In genomic region chr6:167979436-167980090, GRCh38 we compare ENCODE assay signal across 2 cellular contexts.
TF ChIP-seq lines count a peak whose summit lies in the region.

No MANE protein-coding gene starts in this region.

TF ChIP-seq in K562, 482 proteins besides CTCF, POLR2A, EP300 and RAD21:
- TF ChIP-seq, protein P1, sequence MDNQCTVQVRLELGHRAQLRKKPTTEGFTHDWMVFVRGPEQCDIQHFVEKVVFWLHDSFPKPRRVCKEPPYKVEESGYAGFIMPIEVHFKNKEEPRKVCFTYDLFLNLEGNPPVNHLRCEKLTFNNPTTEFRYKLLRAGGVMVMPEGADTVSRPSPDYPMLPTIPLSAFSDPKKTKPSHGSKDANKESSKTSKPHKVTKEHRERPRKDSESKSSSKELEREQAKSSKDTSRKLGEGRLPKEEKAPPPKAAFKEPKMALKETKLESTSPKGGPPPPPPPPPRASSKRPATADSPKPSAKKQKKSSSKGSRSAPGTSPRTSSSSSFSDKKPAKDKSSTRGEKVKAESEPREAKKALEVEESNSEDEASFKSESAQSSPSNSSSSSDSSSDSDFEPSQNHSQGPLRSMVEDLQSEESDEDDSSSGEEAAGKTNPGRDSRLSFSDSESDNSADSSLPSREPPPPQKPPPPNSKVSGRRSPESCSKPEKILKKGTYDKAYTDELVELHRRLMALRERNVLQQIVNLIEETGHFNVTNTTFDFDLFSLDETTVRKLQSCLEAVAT (IDR thresholded peaks at IDR 0.05), result no peak
- TF ChIP-seq ZSCAN29 (IDR thresholded peaks at IDR 0.05), result no peak
- no peak for TF ChIP-seq ZNF699 (CRISPR knock-in tag; IDR thresholded peaks at IDR 0.05; ENCODE audit: insufficient replicate concordance)

TF ChIP-seq in H1, 55 proteins besides CTCF, POLR2A, EP300 and RAD21:
- TF ChIP-seq, protein P2, sequence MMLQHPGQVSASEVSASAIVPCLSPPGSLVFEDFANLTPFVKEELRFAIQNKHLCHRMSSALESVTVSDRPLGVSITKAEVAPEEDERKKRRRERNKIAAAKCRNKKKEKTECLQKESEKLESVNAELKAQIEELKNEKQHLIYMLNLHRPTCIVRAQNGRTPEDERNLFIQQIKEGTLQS (IDR thresholded peaks at IDR 0.05; ENCODE audit: insufficient read depth, low read depth, low read length), result no peak
- TF ChIP-seq BCL11A (IDR thresholded peaks at IDR 0.05; ENCODE audit: low read depth in 2 of 2, low read length in 2 of 2) (no peak), TCF12 (IDR thresholded peaks at IDR 0.05; ENCODE audit: low read depth, low read length) (no peak), SUZ12 (IDR thresholded peaks at IDR 0.05; ENCODE audit: low read length) (no peak), NRF1 (IDR thresholded peaks at IDR 0.05; ENCODE audit: low read depth, low read length) (no peak), TEAD4 (IDR thresholded peaks at IDR 0.05; ENCODE audit: low read depth, low read length) (no peak), RBBP5 (IDR thresholded peaks at IDR 0.05; ENCODE audit: borderline replicate concordance, low read depth, low read length) (no peak), EZH2 (IDR thresholded peaks at IDR 0.05; ENCODE audit: low read depth, low read length, severe bottlenecking) (no peak), CBX8 (IDR thresholded peaks at IDR 0.05; ENCODE audit: borderline replicate concordance, low read depth, low read length) (no peak), SIX5 (IDR thresholded peaks at IDR 0.05; ENCODE audit: low read depth, low read length) (no peak), CHD7 (IDR thresholded peaks at IDR 0.05; ENCODE audit: insufficient replicate concordance, low read length) (no peak), YY1 (IDR thresholded peaks at IDR 0.05; ENCODE audit: low read depth, low read length) (no peak), PHF8 (conservative IDR thresholded peaks at IDR 0.05; ENCODE audit: low read depth, low read length) (no peak)
- TF ChIP-seq, protein P3, sequence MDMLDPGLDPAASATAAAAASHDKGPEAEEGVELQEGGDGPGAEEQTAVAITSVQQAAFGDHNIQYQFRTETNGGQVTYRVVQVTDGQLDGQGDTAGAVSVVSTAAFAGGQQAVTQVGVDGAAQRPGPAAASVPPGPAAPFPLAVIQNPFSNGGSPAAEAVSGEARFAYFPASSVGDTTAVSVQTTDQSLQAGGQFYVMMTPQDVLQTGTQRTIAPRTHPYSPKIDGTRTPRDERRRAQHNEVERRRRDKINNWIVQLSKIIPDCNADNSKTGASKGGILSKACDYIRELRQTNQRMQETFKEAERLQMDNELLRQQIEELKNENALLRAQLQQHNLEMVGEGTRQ (IDR thresholded peaks at IDR 0.05; ENCODE audit: low read length), result no peak
